In the genomic region with DNA sequence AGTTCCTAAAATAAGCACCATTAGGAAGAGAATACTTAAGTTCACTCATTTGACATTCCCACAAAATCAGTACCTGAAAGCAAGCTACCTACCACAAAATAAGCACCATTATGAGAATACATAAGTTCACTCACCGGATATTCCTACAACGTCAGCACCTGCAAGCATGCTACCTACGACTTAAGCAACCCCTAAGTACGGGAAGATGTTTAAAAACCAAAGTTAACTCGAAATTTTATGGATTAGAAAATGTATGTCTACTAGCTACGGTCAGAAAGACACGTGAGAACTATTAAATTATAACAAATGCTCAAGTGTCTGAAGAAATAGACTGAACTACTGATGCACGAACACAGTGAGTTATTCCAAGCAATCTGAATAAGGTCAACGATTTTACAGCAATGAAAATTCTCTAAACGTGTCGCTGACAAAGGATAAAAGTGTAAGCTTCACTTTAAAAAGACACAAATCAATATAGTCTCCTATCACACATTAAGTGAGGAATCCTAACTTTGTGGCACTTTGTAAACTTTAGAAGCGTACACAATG, we compare ENCODE assay signal across 8 cellular contexts. TPM values are rescaled to one million over a fixed set of nuclear protein-coding genes. Genes with fewer than 3 reads are reported as not detected.
DNase-seq lines count a peak whose midpoint lies in the region; ATAC-seq, FAIRE-seq and TF ChIP-seq lines count a peak whose summit lies in the region.

No MANE protein-coding gene starts in this region.

- H3K9me3 Mint-ChIP-seq in activated naive CD4-positive, alpha-beta T cell treated with anti-CD3 and anti-CD28 coated beads, Interleukin-2, amount 10 ng/mL, durations not matched to agents 7 days and 5 days = no peaks in the 10 kb centered on the region

- H3K27me3 Mint-ChIP-seq in activated naive CD4-positive, alpha-beta T cell treated with anti-CD3 and anti-CD28 coated beads, Interleukin-2, amount 10 ng/mL, durations not matched to agents 7 days and 5 days = peaks cover 5% of the 10 kb centered on the region

- H3K27ac ChIP-seq in adrenal gland = peak overlapping the region; percentile 79 to 98 (median 95)
- H3K27ac ChIP-seq in HepG2 (ENCODE audit: extremely low read length, insufficient read depth, low read length) = peak overlapping the region; percentile 83
- peak overlapping the region in 3 of 4 donors; percentile 92 to 95 (median 94) for H3K27ac ChIP-seq in tibial nerve

- WGBS in adrenal gland, 4 donors = 3 to 8% (median 5%) methylated on average over 12 of the region's 12 CpGs
- 2% methylated on average over 12 of the region's 12 CpGs for WGBS in HepG2 (ENCODE audit: low lambda C conversion rate)
- WGBS in tibial nerve, 2 donors = 11 to 13% methylated on average over 12 of the region's 12 CpGs

- TF ChIP-seq CTCF in adrenal gland (IDR thresholded peaks at IDR 0.05) (no peak), HepG2 (CRISPR knock-in tag; IDR thresholded peaks at IDR 0.05) (no peak), tibial nerve (IDR thresholded peaks at IDR 0.05) (no peak)

- no peaks in the 10 kb centered on the region for H3K9me3 ChIP-seq in adrenal gland (replicated peaks in 1 of 3)
- no peaks in the 10 kb centered on the region for H3K9me3 ChIP-seq in HepG2 (ENCODE audit: low read length)
- no peaks in the 10 kb centered on the region for H3K9me3 ChIP-seq in tibial nerve

- peak overlapping the region; percentile 87 for H3K4me2 ChIP-seq in HepG2 (ENCODE audit: low read depth, low read length)

- no peak for DNase-seq in activated naive CD4-positive, alpha-beta T cell treated with anti-CD3 and anti-CD28 coated beads, Interleukin-2, amount 10 ng/mL, durations not matched to agents 7 days and 5 days
- DNase-seq in activated naive CD4-positive, alpha-beta T cell (lab: John Stamatoyannopoulos, UW) = no peak
- DNase-seq in adrenal gland = no peak
- DNase-seq in HepG2 (ENCODE audit: low spot score) = no peak
- DNase-seq in tibial nerve (ENCODE audit: low spot score in 2 of 2) = no peak
- DNase-seq in NCI-H82 treated with DMSO at 0.1 percent for 48 hours (lab: John Stamatoyannopoulos, UW; ENCODE audit: unreplicated experiment) = no peak
- no peak for DNase-seq in NCI-H1417 treated with DMSO at 0.1 percent for 48 hours (lab: John Stamatoyannopoulos, UW)

- ATAC-seq in HepG2 (no peak), GM21717 (IDR thresholded peaks at IDR 0.05; ENCODE audit: unreplicated experiment) (no peak)

- intact Hi-C loops in adrenal gland (cut with DNase I) (loop anchor here in 1 of 2 donors (10.0 kb wide), 1 partner anchor 61 kb away; a partner anchor contains a TSS), HepG2 (cut with micrococcal nuclease; ENCODE audit: unreplicated experiment) (loop anchor here (5.0 to 10.0 kb wide), 3 partner anchors 61 to 169 kb away; a partner anchor contains a TSS)

- H3K4me1 ChIP-seq in adrenal gland (replicated peaks in 1 of 2) (peaks cover 40 to 55% of the 10 kb centered on the region in 2 donors), HepG2 (ENCODE audit: insufficient read depth, low read length) (peaks cover 60% of the 10 kb centered on the region), tibial nerve (peaks cover 0 to 56% (median 27%) of the 10 kb centered on the region in 4 donors)

- no peak for TF ChIP-seq POLR2A in adrenal gland (IDR thresholded peaks at IDR 0.05)
- no peak; a peak in 1 of 4 replicates for TF ChIP-seq POLR2A in HepG2 (IDR thresholded peaks at IDR 0.05; ENCODE audit: insufficient read depth in 1 of 2, low read depth in 2 of 2, low read length in 2 of 2)
- no peak for TF ChIP-seq POLR2A in tibial nerve (IDR thresholded peaks at IDR 0.05)

- FAIRE-seq in HepG2 (lab: Jason Lieb, UNC) = no peak

- in situ Hi-C loops in HepG2 (cut with HindIII; ENCODE audit: extremely low pct_ligation_motif_present, low pct_unique_long_range_greater_than_20kb) = no loop called here

- H3K27ac Mint-ChIP-seq in activated naive CD4-positive, alpha-beta T cell treated with anti-CD3 and anti-CD28 coated beads, Interleukin-2, amount 10 ng/mL, durations not matched to agents 7 days and 5 days = peak overlapping the region; percentile 94

- H3K27me3 ChIP-seq in adrenal gland (no peaks in the 10 kb centered on the region), HepG2 (ENCODE audit: control insufficient read depth in 1 of 2, insufficient read depth in 2 of 2, low read length in 2 of 2) (no peaks in the 10 kb centered on the region; a peak in 1 of 5 replicates), tibial nerve (no peaks in the 10 kb centered on the region)

- H4K20me1 ChIP-seq in HepG2 (ENCODE audit: insufficient read depth, low read length) = peaks cover 56% of the 10 kb centered on the region

- H3K4me3 Mint-ChIP-seq in activated naive CD4-positive, alpha-beta T cell treated with anti-CD3 and anti-CD28 coated beads, Interleukin-2, amount 10 ng/mL, durations not matched to agents 7 days and 5 days = peak overlapping the region; percentile 89

- H3K4me3 ChIP-seq in adrenal gland = peak overlapping the region; percentile 19 to 98 (median 58)
- H3K4me3 ChIP-seq in HepG2 (replicated peaks in 1 of 3; ENCODE audit: insufficient read depth in 1 of 3, low read depth in 2 of 3, low read length in 3 of 3) = peak overlapping the region; percentile 71 to 98 (median 97)
- H3K4me3 ChIP-seq in tibial nerve = peak overlapping the region; percentile 83 to 87 (median 86)

- peaks cover 15% of the 10 kb centered on the region for H3K36me3 Mint-ChIP-seq in activated naive CD4-positive, alpha-beta T cell treated with anti-CD3 and anti-CD28 coated beads, Interleukin-2, amount 10 ng/mL, durations not matched to agents 7 days and 5 days

- peaks cover 46% of the 10 kb centered on the region for H3K4me1 Mint-ChIP-seq in activated naive CD4-positive, alpha-beta T cell treated with anti-CD3 and anti-CD28 coated beads, Interleukin-2, amount 10 ng/mL, durations not matched to agents 7 days and 5 days

- TF ChIP-seq EP300 in HepG2 (IDR thresholded peaks at IDR 0.05; ENCODE audit: low read depth in 2 of 2, low read length in 2 of 2) = no peak
- no peak for TF ChIP-seq EP300 in HepG2 (CRISPR knock-in tag; IDR thresholded peaks at IDR 0.05; ENCODE audit: borderline replicate concordance)
- no peak for TF ChIP-seq EP300 in tibial nerve (IDR thresholded peaks at IDR 0.05)

- H3K36me3 ChIP-seq in adrenal gland (replicated peaks in 1 of 2) (no peaks in the 10 kb centered on the region), HepG2 (replicated peaks in 1 of 2; ENCODE audit: control insufficient read depth in 1 of 2, insufficient read depth in 2 of 2, low read length in 2 of 2) (peaks cover under 1 to 1% of the 10 kb centered on the region in 2 experiments; a peak in 2 of 5 replicates), tibial nerve (no peaks in the 10 kb centered on the region)

- no peak for TF ChIP-seq RAD21 in HepG2 (CRISPR knock-in tag; IDR thresholded peaks at IDR 0.05)

- POLR2A ChIA-PET in HepG2 (lab: Yijun Ruan, JAX) = interaction anchor here (1.0 kb wide), 1 partner anchor 62 kb away, joined by 3 read pairs; a partner anchor contains a TSS

- TSS peak; percentile 45 for BruUV-seq in HepG2 (replicated peaks; lab: Mats Ljungman, UMichigan)

- peak overlapping the region; percentile 92 for H3K9ac ChIP-seq in HepG2 (ENCODE audit: insufficient read depth, low read depth, low read length)

- H2AFZ ChIP-seq in HepG2 (ENCODE audit: low read length) = no peak overlapping the region

- CTCF ChIA-PET in activated naive CD4-positive, alpha-beta T cell treated with anti-CD3 and anti-CD28 coated beads, Interleukin-2, amount 10 ng/mL, durations not matched to agents 7 days and 5 days (lab: Charles Lee) = interaction anchor here (1.0 kb wide), 1 partner anchor 11 kb away, joined by 3 read pairs; no protein-coding TSS in a partner anchor
- CTCF ChIA-PET in HepG2 (lab: Yijun Ruan, JAX; ENCODE audit: low intra/inter-chr PET ratio, low total read pairs) = no interaction called here

- H3K79me2 ChIP-seq in HepG2 (ENCODE audit: insufficient read depth, low read length) = peaks cover 61% of the 10 kb centered on the region

RNA-seq across cellular contexts. Expression of a gene that starts 1.5 kb away (rescaled TPM):
- total RNA-seq in adrenal gland = 100 to 1,000 TPM in 5 of 8 donors, 10 to 100 TPM in 3; 55.2 to 188 (median 115) TPM
- 100 to 1,000 TPM in 1 of 3 donors, 10 to 100 TPM in 2; 21.1 to 246 (median 23.3) TPM for polyA plus RNA-seq in adrenal gland
- total RNA-seq in HepG2 (2016; rRNA removed; fragmentation: Illumina TruSeq; extraction: Trizol) = 316 and 449 TPM in 2 replicates
- 142 and 166 TPM in 2 replicates for total RNA-seq in HepG2 (2016; cell fraction: cytosol; rRNA removed; fragmentation: Illumina TruSeq; extraction: Trizol; ENCODE audit: low read depth)
- total RNA-seq in HepG2 (2016; cell fraction: insoluble cytoplasmic fraction; rRNA removed; fragmentation: Illumina TruSeq; extraction: Trizol) = 314 and 417 TPM in 2 replicates
- total RNA-seq in HepG2 (2016; cell fraction: membrane; rRNA removed; fragmentation: Illumina TruSeq; extraction: Trizol) = 280 and 333 TPM in 2 replicates
- 170 and 204 TPM in 2 replicates for total RNA-seq in HepG2 (2016; cell fraction: nucleus; rRNA removed; fragmentation: Illumina TruSeq; extraction: Trizol)
- 98.6 and 120 TPM in 2 replicates for polyA plus RNA-seq in HepG2 (2011; rRNA removed)
- 55.3 and 92.7 TPM in 2 replicates for polyA plus RNA-seq in HepG2 (2011; cell fraction: cytosol; rRNA removed)
- 39.3 and 51.1 TPM in 2 replicates for polyA plus RNA-seq in HepG2 (2011; cell fraction: nucleus; rRNA removed)
- polyA plus RNA-seq in HepG2 (2012) = 194 and 213 TPM in 2 replicates
- polyA plus RNA-seq in HepG2 (2016; cell fraction: cytosol; fragmentation: Illumina TruSeq; extraction: Trizol; ENCODE audit: low read depth) = 133 and 153 TPM in 2 replicates
- 441 and 497 TPM in 2 replicates for polyA plus RNA-seq in HepG2 (2016; cell fraction: insoluble cytoplasmic fraction; fragmentation: Illumina TruSeq; extraction: Trizol; ENCODE audit: low read depth)
- 227 and 277 TPM in 2 replicates for polyA plus RNA-seq in HepG2 (2016; cell fraction: membrane; fragmentation: Illumina TruSeq; extraction: Trizol; ENCODE audit: low read depth)
- 226 and 252 TPM in 2 replicates for polyA plus RNA-seq in HepG2 (2016; cell fraction: nucleus; fragmentation: Illumina TruSeq; extraction: Trizol; ENCODE audit: insufficient read depth, low read depth)
- polyA minus RNA-seq in HepG2 (2011; rRNA and poly(A)+ RNA removed; ENCODE audit: low replicate concordance) = 49.8 and 61.5 TPM in 2 replicates
- 151 and 204 TPM in 2 replicates for polyA minus RNA-seq in HepG2 (2011; cell fraction: cytosol; rRNA and poly(A)+ RNA removed)
- polyA minus RNA-seq in HepG2 (2011; cell fraction: nucleus; rRNA and poly(A)+ RNA removed) = 104 and 140 TPM in 2 replicates
- 10 to 100 TPM; 43.2 to 49.8 (median 46.2) TPM for total RNA-seq in tibial nerve

RNA-seq across cellular contexts. Expression of a gene that starts 27.6 kb away (rescaled TPM):
- total RNA-seq in adrenal gland (1 to 10 TPM; 1.6 to 7.4 (median 3.8) TPM), HepG2 (2016; rRNA removed; fragmentation: Illumina TruSeq; extraction: Trizol) (1.8 TPM in 1 of 2 replicates, not detected in the other), tibial nerve (10 to 100 TPM in 1 of 4 donors, 1 to 10 TPM in 3; 6.8 to 12.6 (median 8.3) TPM)
- polyA plus RNA-seq in adrenal gland (10 to 100 TPM in 2 of 3 donors, 1 to 10 TPM in 1; 4.6 to 21.2 (median 10.0) TPM), HepG2 (2011; rRNA removed) (3.2 and 4.1 TPM in 2 replicates)
- total RNA-seq in HepG2 (2016; cell fraction: cytosol; rRNA removed; fragmentation: Illumina TruSeq; extraction: Trizol; ENCODE audit: low read depth) = 0.62 TPM in 1 of 2 replicates, not detected in the other
- total RNA-seq in HepG2 (2016; cell fraction: insoluble cytoplasmic fraction; rRNA removed; fragmentation: Illumina TruSeq; extraction: Trizol) = 0.80 TPM in 1 of 2 replicates, not detected in the other
- 0.90 TPM in 1 of 2 replicates, not detected in the other for total RNA-seq in HepG2 (2016; cell fraction: membrane; rRNA removed; fragmentation: Illumina TruSeq; extraction: Trizol)
- total RNA-seq in HepG2 (2016; cell fraction: nucleus; rRNA removed; fragmentation: Illumina TruSeq; extraction: Trizol) = 5.1 and 6.2 TPM in 2 replicates
- 0.36 TPM in 2 replicates for polyA plus RNA-seq in HepG2 (2011; cell fraction: cytosol; rRNA removed)
- 14.3 and 18.9 TPM in 2 replicates for polyA plus RNA-seq in HepG2 (2011; cell fraction: nucleus; rRNA removed)
- polyA plus RNA-seq in HepG2 (2012) = 4.7 and 8.0 TPM in 2 replicates
- polyA plus RNA-seq in HepG2 (2016; cell fraction: cytosol; fragmentation: Illumina TruSeq; extraction: Trizol; ENCODE audit: low read depth) = not detected in 2 replicates
- 1.3 and 1.4 TPM in 2 replicates for polyA plus RNA-seq in HepG2 (2016; cell fraction: insoluble cytoplasmic fraction; fragmentation: Illumina TruSeq; extraction: Trizol; ENCODE audit: low read depth)
- 0.79 TPM in 1 of 2 replicates, not detected in the other for polyA plus RNA-seq in HepG2 (2016; cell fraction: membrane; fragmentation: Illumina TruSeq; extraction: Trizol; ENCODE audit: low read depth)
- polyA plus RNA-seq in HepG2 (2016; cell fraction: nucleus; fragmentation: Illumina TruSeq; extraction: Trizol; ENCODE audit: insufficient read depth, low read depth) = 30.6 and 37.6 TPM in 2 replicates
- 2.0 and 9.1 TPM in 2 replicates for polyA minus RNA-seq in HepG2 (2011; rRNA and poly(A)+ RNA removed; ENCODE audit: low replicate concordance)
- 1.3 TPM in 1 of 2 replicates, not detected in the other for polyA minus RNA-seq in HepG2 (2011; cell fraction: cytosol; rRNA and poly(A)+ RNA removed)
- 9.1 and 14.2 TPM in 2 replicates for polyA minus RNA-seq in HepG2 (2011; cell fraction: nucleus; rRNA and poly(A)+ RNA removed)

RNA-seq across cellular contexts. Expression of a gene that starts 50.7 kb away (rescaled TPM):
- total RNA-seq in adrenal gland = not detected
- polyA plus RNA-seq in adrenal gland = under 1 TPM in 2 of 3 donors, not detected in 1; 0.13 to 0.84 TPM
- not detected in 2 replicates for total RNA-seq in HepG2 (2016; rRNA removed; fragmentation: Illumina TruSeq; extraction: Trizol)
- total RNA-seq in HepG2 (2016; cell fraction: cytosol; rRNA removed; fragmentation: Illumina TruSeq; extraction: Trizol; ENCODE audit: low read depth) = not detected in 2 replicates
- total RNA-seq in HepG2 (2016; cell fraction: insoluble cytoplasmic fraction; rRNA removed; fragmentation: Illumina TruSeq; extraction: Trizol) = not detected in 2 replicates
- total RNA-seq in HepG2 (2016; cell fraction: membrane; rRNA removed; fragmentation: Illumina TruSeq; extraction: Trizol) = not detected in 2 replicates
- total RNA-seq in HepG2 (2016; cell fraction: nucleus; rRNA removed; fragmentation: Illumina TruSeq; extraction: Trizol) = not detected in 2 replicates
- not detected in 2 replicates for polyA plus RNA-seq in HepG2 (2011; rRNA removed)
- not detected in 2 replicates for polyA plus RNA-seq in HepG2 (2011; cell fraction: cytosol; rRNA removed)
- polyA plus RNA-seq in HepG2 (2011; cell fraction: nucleus; rRNA removed) = not detected in 2 replicates
- not detected in 2 replicates for polyA plus RNA-seq in HepG2 (2012)
- polyA plus RNA-seq in HepG2 (2016; cell fraction: cytosol; fragmentation: Illumina TruSeq; extraction: Trizol; ENCODE audit: low read depth) = not detected in 2 replicates
- polyA plus RNA-seq in HepG2 (2016; cell fraction: insoluble cytoplasmic fraction; fragmentation: Illumina TruSeq; extraction: Trizol; ENCODE audit: low read depth) = not detected in 2 replicates
- not detected in 2 replicates for polyA plus RNA-seq in HepG2 (2016; cell fraction: membrane; fragmentation: Illumina TruSeq; extraction: Trizol; ENCODE audit: low read depth)
- not detected in 2 replicates for polyA plus RNA-seq in HepG2 (2016; cell fraction: nucleus; fragmentation: Illumina TruSeq; extraction: Trizol; ENCODE audit: insufficient read depth, low read depth)
- polyA minus RNA-seq in HepG2 (2011; rRNA and poly(A)+ RNA removed; ENCODE audit: low replicate concordance) = not detected in 2 replicates
- not detected in 2 replicates for polyA minus RNA-seq in HepG2 (2011; cell fraction: cytosol; rRNA and poly(A)+ RNA removed)
- not detected in 2 replicates for polyA minus RNA-seq in HepG2 (2011; cell fraction: nucleus; rRNA and poly(A)+ RNA removed)
- not detected for total RNA-seq in tibial nerve
